Comparison of ENCODE assay signal across 8 cellular contexts in genomic region chr9:14313378-14313940, GRCh38. TPM values are rescaled to one million over a fixed set of nuclear protein-coding genes. Genes with fewer than 3 reads are reported as not detected.
DNase-seq lines count a peak whose midpoint lies in the region; ATAC-seq and TF ChIP-seq lines count a peak whose summit lies in the region.

No MANE protein-coding gene starts in this region.

- H3K4me1 ChIP-seq in IMR-90 (ENCODE audit: control insufficient read depth, insufficient read depth, low read length): no peaks in the 10 kb centered on the region; the same call in 1 of the 2 replicates
- H3K4me1 ChIP-seq in right atrium auricular region: peaks cover 0 to 35% of the 10 kb centered on the region in 2 donors

- H3K4me3 ChIP-seq in IMR-90 (ENCODE audit: insufficient read depth, low read depth, low read length): peak overlapping the region; percentile 30
- peak overlapping the region; percentile 77 to 85 for H3K4me3 ChIP-seq in right atrium auricular region

- H4K8ac ChIP-seq in IMR-90 (ENCODE audit: low read depth in 2 of 2, low read length in 2 of 2): no peak overlapping the region

- H3K27ac ChIP-seq in IMR-90 (ENCODE audit: insufficient read depth, low read length) (no peak overlapping the region), right atrium auricular region (peak overlapping the region; percentile 94 to 100)

- peaks cover 0 to 36% (median 20%) of the 10 kb centered on the region in 7 donors for H3K9me3 Mint-ChIP-seq in CD14-positive monocyte
- H3K9me3 Mint-ChIP-seq in activated naive CD8-positive, alpha-beta T cell treated with anti-CD3 and anti-CD28 coated beads for 36 hours: no peaks in the 10 kb centered on the region

- dilution Hi-C loops in IMR-90 (cut with HindIII; ENCODE audit: low sequenced_read_pairs, unreplicated experiment): no loop called here

- peaks cover 17% of the 10 kb centered on the region for H3K4me1 Mint-ChIP-seq in CD14-positive monocyte
- H3K4me1 Mint-ChIP-seq in activated naive CD8-positive, alpha-beta T cell treated with anti-CD3 and anti-CD28 coated beads for 36 hours: peaks cover 19% of the 10 kb centered on the region

- H2BK5ac ChIP-seq in IMR-90 (ENCODE audit: low read depth, low read length, poor library complexity, severe bottlenecking): no peak overlapping the region

- intact Hi-C loops in CD14-positive monocyte (cut with micrococcal nuclease) (no loop called here), IMR-90 (cut with micrococcal nuclease) (loop anchor here (10.0 kb wide), 1 partner anchor 379 kb away; no protein-coding TSS in a partner anchor)

- no peaks in the 10 kb centered on the region for H4K20me1 ChIP-seq in IMR-90 (ENCODE audit: insufficient read depth, low read length)

- TF ChIP-seq POLR2A in IMR-90 (IDR thresholded peaks at IDR 0.05; ENCODE audit: low read depth, low read length): no peak

- POLR2A ChIA-PET in IMR-90 (lab: Charles Lee; ENCODE audit: unreplicated experiment): no interaction called here

- no peaks in the 10 kb centered on the region for H3K9me1 ChIP-seq in IMR-90 (ENCODE audit: insufficient read depth, low read length)

- H3K9me3 ChIP-seq in IMR-90 (ENCODE audit: control insufficient read depth, insufficient read depth, low read length): no peaks in the 10 kb centered on the region
- no peaks in the 10 kb centered on the region for H3K9me3 ChIP-seq in right atrium auricular region

- H3K36me3 ChIP-seq in IMR-90 (ENCODE audit: control insufficient read depth, insufficient read depth, low read length) (no peaks in the 10 kb centered on the region), right atrium auricular region (no peaks in the 10 kb centered on the region)

- no peak overlapping the region for H2BK20ac ChIP-seq in IMR-90 (ENCODE audit: low read depth, low read length)

- no peak overlapping the region for H3K18ac ChIP-seq in IMR-90 (ENCODE audit: low read depth, low read length)

- DNase-seq in CD14-positive monocyte (ENCODE audit: low spot score) (no peak), IMR-90 (peak; percentile 31), right atrium auricular region (ENCODE audit: low spot score) (no peak), retina (peak; percentile 85), CD1c-positive myeloid dendritic cell (ENCODE audit: extremely low spot score) (no peak)
- peak; percentile 2 for DNase-seq in activated naive CD8-positive, alpha-beta T cell treated with anti-CD3 and anti-CD28 coated beads for 36 hours

- 5% methylated on average over 4 of the region's 33 CpGs; no CpG with 5 or more reads in 1 of the 2 experiments for WGBS in IMR-90 (ENCODE audit: extremely low coverage in 2 of 2, insufficient read length in 1 of 2), 2 experiments

- H3K4me3 Mint-ChIP-seq in CD14-positive monocyte: peak overlapping the region; percentile 52 to 90
- peak overlapping the region; percentile 71 for H3K4me3 Mint-ChIP-seq in activated naive CD8-positive, alpha-beta T cell treated with anti-CD3 and anti-CD28 coated beads for 36 hours

- H2BK15ac ChIP-seq in IMR-90 (ENCODE audit: low read depth, low read length): no peak overlapping the region

- no peak for TF ChIP-seq RAD21 in IMR-90 (IDR thresholded peaks at IDR 0.05; ENCODE audit: low read length)

- no peak overlapping the region for H2AK5ac ChIP-seq in IMR-90 (ENCODE audit: low read depth, low read length)

- no peak for TF ChIP-seq CTCF in CD14-positive monocyte (IDR thresholded peaks at IDR 0.05)
- TF ChIP-seq CTCF in IMR-90 (conservative IDR thresholded peaks at IDR 0.05; ENCODE audit: low read depth, low read length): no peak
- no peak for TF ChIP-seq CTCF in right atrium auricular region (IDR thresholded peaks at IDR 0.05)

- peak overlapping the region; percentile 50 for H3K9ac ChIP-seq in IMR-90 (ENCODE audit: low read depth, low read length)

- ATAC-seq in IMR-90 (ENCODE audit: low read depth) (peak; percentile 6), HG02763 (IDR thresholded peaks at IDR 0.05; ENCODE audit: unreplicated experiment) (no peak), GM21529 (IDR thresholded peaks at IDR 0.05; ENCODE audit: unreplicated experiment) (no peak)

- H3K14ac ChIP-seq in IMR-90 (replicated peaks; ENCODE audit: low read depth, low read length): no peak overlapping the region

- H4K5ac ChIP-seq in IMR-90 (ENCODE audit: low read depth, low read length): no peak overlapping the region

- peak overlapping the region; percentile 30 for H2AK9ac ChIP-seq in IMR-90 (replicated peaks; ENCODE audit: low read depth, low read length, poor library complexity)

- H3K79me1 ChIP-seq in IMR-90 (ENCODE audit: low read depth in 1 of 2, low read length in 2 of 2): no peaks in the 10 kb centered on the region

- no peak overlapping the region for H3K4ac ChIP-seq in IMR-90 (ENCODE audit: low read depth, low read length)

- in situ Hi-C loops in IMR-90 (cut with MboI; ENCODE audit: low sequenced_read_pairs): no loop called here

- H4K91ac ChIP-seq in IMR-90 (ENCODE audit: insufficient read depth, low read depth, low read length): no peak overlapping the region

- H3K27me3 ChIP-seq in IMR-90 (ENCODE audit: control insufficient read depth, insufficient read depth, low read length) (peaks cover 60% of the 10 kb centered on the region), right atrium auricular region (no peaks in the 10 kb centered on the region)

- peak overlapping the region in 1 of 7 donors; percentile 75 for H3K27ac Mint-ChIP-seq in CD14-positive monocyte
- H3K27ac Mint-ChIP-seq in activated naive CD8-positive, alpha-beta T cell treated with anti-CD3 and anti-CD28 coated beads for 36 hours: peak overlapping the region; percentile 42

- H3K23ac ChIP-seq in IMR-90 (ENCODE audit: low read depth, low read length): peak overlapping the region; percentile 52; the same call in 1 of the 2 replicates

- no TSS peak for BruUV-seq in IMR-90 (replicated peaks; lab: Mats Ljungman, UMichigan)

- no peak overlapping the region for H2BK120ac ChIP-seq in IMR-90 (ENCODE audit: low read depth, low read length)

- CTCF ChIA-PET in IMR-90 (lab: Yijun Ruan, JAX): no interaction called here

- peaks cover 56 to 83% (median 67%) of the 10 kb centered on the region in 3 donors for H3K27me3 Mint-ChIP-seq in CD14-positive monocyte (ENCODE audit: low read depth in 3 of 3)
- peaks cover 82% of the 10 kb centered on the region for H3K27me3 Mint-ChIP-seq in activated naive CD8-positive, alpha-beta T cell treated with anti-CD3 and anti-CD28 coated beads for 36 hours

- peaks cover 6 to 9% of the 10 kb centered on the region in 2 donors for H3K36me3 Mint-ChIP-seq in CD14-positive monocyte
- H3K36me3 Mint-ChIP-seq in activated naive CD8-positive, alpha-beta T cell treated with anti-CD3 and anti-CD28 coated beads for 36 hours: no peaks in the 10 kb centered on the region

- peak overlapping the region; percentile 75 for H3K4me2 ChIP-seq in IMR-90 (ENCODE audit: low read depth, low read length)

- H3K56ac ChIP-seq in IMR-90 (ENCODE audit: extremely low read depth, insufficient read depth, low read length): no peak overlapping the region

- H2AFZ ChIP-seq in IMR-90 (replicated peaks; ENCODE audit: low read length, poor library complexity): peak overlapping the region; percentile 61

TF ChIP-seq in IMR-90, 13 proteins besides CTCF, POLR2A, EP300 and RAD21:
- TF ChIP-seq USF2 (IDR thresholded peaks at IDR 0.05; ENCODE audit: low read depth, low read length) (no peak), SMC3 (IDR thresholded peaks at IDR 0.05; ENCODE audit: low read depth, low read length) (no peak), RCOR1 (IDR thresholded peaks at IDR 0.05; ENCODE audit: insufficient replicate concordance, low read length) (no peak), BHLHE40 (IDR thresholded peaks at IDR 0.05; ENCODE audit: low read depth, low read length) (no peak), CEBPB (IDR thresholded peaks at IDR 0.05; ENCODE audit: low read depth, low read length) (no peak), MAFK (IDR thresholded peaks at IDR 0.05; ENCODE audit: low read depth, low read length) (no peak), MAZ (IDR thresholded peaks at IDR 0.05; ENCODE audit: borderline replicate concordance, low read depth, low read length) (no peak)
TF ChIP-seq in IMR-90: peak in this region for 0.

RNA-seq across cellular contexts. Expression of gene NFIB, which starts 0.5 kb away (rescaled TPM):
- not detected for polyA plus RNA-seq in CD14-positive monocyte
- total RNA-seq in IMR-90 (2012; rRNA removed): 2.0 and 2.2 TPM in 2 replicates
- 1.2 and 1.4 TPM in 2 replicates for polyA plus RNA-seq in IMR-90 (2012; rRNA removed)
- polyA plus RNA-seq in IMR-90 (2012; cell fraction: cytosol; rRNA removed): 0.55 and 0.99 TPM in 2 replicates
- 0.38 and 2.1 TPM in 2 replicates for polyA plus RNA-seq in IMR-90 (2012; cell fraction: nucleus; rRNA removed; ENCODE audit: low replicate concordance)
- not detected for total RNA-seq in activated naive CD8-positive, alpha-beta T cell treated with anti-CD3 and anti-CD28 coated beads for 36 hours
- total RNA-seq in right atrium auricular region: 10 to 100 TPM; 74.4 to 80.1 TPM

Comparison
In these comparisons a context has a peak if more than half of its experiments do, and no peak if none do; other contexts are left out.
1. DNase-seq: peak in IMR-90 (single experiment), activated naive CD8-positive, alpha-beta T cell treated with anti-CD3 and anti-CD28 coated beads for 36 hours (single experiment) and retina (single experiment); none in CD14-positive monocyte (single experiment), right atrium auricular region (single experiment) and CD1c-positive myeloid dendritic cell (single experiment).
2. RNA of gene NFIB, which starts 0.5 kb away (total RNA-seq): 74.4 to 80.1 TPM in right atrium auricular region; 2.0 to 2.2 TPM in IMR-90 and not detected in activated naive CD8-positive, alpha-beta T cell treated with anti-CD3 and anti-CD28 coated beads for 36 hours; every median in the first group is over 10 times any median in the second.